Comparison of ENCODE assay signal across 8 cellular contexts in the genomic region with DNA sequence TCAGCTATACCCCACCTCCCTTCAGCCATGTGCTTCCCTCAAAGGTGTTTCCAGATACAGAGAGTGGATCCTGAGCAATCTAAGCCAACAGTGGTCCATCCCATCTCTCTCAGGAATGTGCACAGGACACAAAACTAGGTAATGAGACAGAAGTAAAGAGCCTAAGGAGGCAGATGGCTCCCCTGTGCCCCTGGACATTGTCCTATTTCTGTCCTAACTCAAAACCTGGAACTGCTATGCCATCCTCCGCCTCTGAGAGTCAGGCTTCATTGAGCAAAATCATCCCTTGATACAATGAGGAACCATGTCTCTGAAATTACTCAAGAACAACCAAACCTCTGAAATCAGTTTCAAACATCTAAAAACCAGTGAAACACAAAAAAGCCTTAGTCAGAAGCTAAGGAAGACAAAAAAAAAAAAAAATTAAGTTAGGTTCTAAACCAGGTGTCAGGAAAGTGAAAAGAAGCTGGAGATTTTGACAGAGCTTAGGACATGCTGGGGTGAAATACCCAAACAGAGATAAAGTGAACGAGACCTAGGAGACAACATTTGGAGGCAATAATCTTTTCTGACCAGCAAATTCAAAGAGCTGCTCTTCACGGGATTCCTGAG.
DNase-seq lines count a peak whose midpoint lies in the region; ATAC-seq and TF ChIP-seq lines count a peak whose summit lies in the region.

No MANE protein-coding gene starts in this region.

- peaks cover 18 to 48% (median 37%) of the 10 kb centered on the region in 3 donors for H3K4me1 ChIP-seq in esophagus squamous epithelium

- H3K4me1 Mint-ChIP-seq in stimulated activated naive CD8-positive, alpha-beta T cell treated with anti-CD3 and anti-CD28 coated beads, Interleukin-15, amount 100 ng/mL, for 72 hours = peaks cover 23% of the 10 kb centered on the region

- peaks cover 0 to 8% of the 10 kb centered on the region in 2 donors for H3K9me3 Mint-ChIP-seq in stimulated activated naive CD8-positive, alpha-beta T cell treated with anti-CD3 and anti-CD28 coated beads, Interleukin-15, amount 100 ng/mL, for 72 hours

- H3K27me3 ChIP-seq in esophagus squamous epithelium = no peaks in the 10 kb centered on the region

- H3K9me3 ChIP-seq in esophagus squamous epithelium = no peaks in the 10 kb centered on the region

- 72 to 84% methylated on average over 3 of the region's 3 CpGs for WGBS in esophagus squamous epithelium, 2 donors

- H3K27ac ChIP-seq in esophagus squamous epithelium = peak overlapping the region in 3 of 4 donors; percentile 71 to 84 (median 71)

- ATAC-seq in GM18520 (IDR thresholded peaks at IDR 0.05; ENCODE audit: unreplicated experiment) = peak; percentile 30
- peak; percentile 48 for ATAC-seq in HG02970 (IDR thresholded peaks at IDR 0.05; ENCODE audit: low FRiP score, unreplicated experiment)
- ATAC-seq in stimulated activated naive CD8-positive, alpha-beta T cell treated with anti-CD3 and anti-CD28 coated beads, Interleukin-15, amount 100 ng/mL, for 72 hours = peak; percentile 69

- H3K27me3 Mint-ChIP-seq in stimulated activated naive CD8-positive, alpha-beta T cell treated with anti-CD3 and anti-CD28 coated beads, Interleukin-15, amount 100 ng/mL, for 72 hours = no peaks in the 10 kb centered on the region

- H3K4me3 ChIP-seq in AG09309 (ENCODE audit: control insufficient read depth, low read depth, low read length) (no peak overlapping the region), esophagus squamous epithelium (no peak overlapping the region)

- H3K4me3 Mint-ChIP-seq in stimulated activated naive CD8-positive, alpha-beta T cell treated with anti-CD3 and anti-CD28 coated beads, Interleukin-15, amount 100 ng/mL, for 72 hours = peak overlapping the region; percentile 51 to 66

- H3K27ac Mint-ChIP-seq in stimulated activated naive CD8-positive, alpha-beta T cell treated with anti-CD3 and anti-CD28 coated beads, Interleukin-15, amount 100 ng/mL, for 72 hours = peak overlapping the region; percentile 89 to 92

- intact Hi-C loops in esophagus squamous epithelium (cut with DNase I) = no loop called here

- H3K36me3 ChIP-seq in esophagus squamous epithelium = no peaks in the 10 kb centered on the region

- no peak for TF ChIP-seq POLR2A in esophagus squamous epithelium (IDR thresholded peaks at IDR 0.05)

- peak; percentile 21 for TF ChIP-seq CTCF in AG09309 (IDR thresholded peaks at IDR 0.05; ENCODE audit: control insufficient read depth, insufficient read depth, low read depth, low read length, missing control alignments)
- TF ChIP-seq CTCF in esophagus squamous epithelium (IDR thresholded peaks at IDR 0.05) = peak in 4 of 6 experiments; percentile 13 to 37 (median 25)

- DNase-seq in AG09309 (ENCODE audit: low read depth) = no peak
- DNase-seq in RPMI8226 = peak; percentile 12
- no peak for DNase-seq in esophagus squamous epithelium (lab: John Stamatoyannopoulos, UW)
- DNase-seq in stimulated activated naive CD8-positive, alpha-beta T cell treated with anti-CD3 and anti-CD28 coated beads, Interleukin-15, amount 100 ng/mL, for 72 hours = peak in 1 of 2 donors; percentile 33
- no peak for DNase-seq in NK-92 treated with Interleukin-12 subunit alpha and Interleukin-12 subunit beta, amount 100 ng/mL, for 24 hours (lab: John Stamatoyannopoulos, UW)
- DNase-seq in SHP77 (lab: John Stamatoyannopoulos, UW) = no peak
